Comparison of ENCODE assay signal across 20 cellular contexts in the genomic region with DNA sequence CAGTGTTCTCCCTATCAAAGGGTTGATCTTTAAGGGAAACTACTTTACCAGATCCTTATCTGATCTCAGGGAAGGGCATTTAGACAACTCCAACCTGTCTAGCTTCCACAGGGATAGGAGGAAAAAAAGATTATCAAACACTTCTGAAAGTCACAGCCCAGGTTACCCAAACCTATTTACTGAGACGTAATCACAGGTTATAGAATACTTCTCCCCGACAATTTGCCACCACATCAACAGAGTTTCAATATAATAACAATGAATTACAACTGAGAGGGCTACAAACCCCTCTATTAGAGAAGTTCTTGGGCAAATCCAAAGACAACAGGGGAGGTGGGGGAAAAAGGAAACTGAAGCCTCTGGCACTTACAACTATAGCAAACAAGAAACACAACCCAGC.
"Had no signal": no experiment of that assay in that cellular context is flagged by ENCODE, and none has a peak within 500 bp of the region (broad histone marks: within the 10 kb centered on the region; RNA-seq: fewer than 3 reads in every experiment).

No MANE protein-coding gene starts in this region.

- ATAC-seq: effector memory CD8-positive, alpha-beta T cell; gastroesophageal sphincter; left lobe of liver; mucosa of descending colon; naive thymus-derived CD8-positive, alpha-beta T cell had no signal

- H3K27me3 ChIP-seq: esophagus muscularis mucosa, gastroesophageal sphincter, right atrium auricular region, sigmoid colon, stomach, transverse colon had no signal

- H3K27me3 Mint-ChIP-seq: effector memory CD8-positive, alpha-beta T cell; naive thymus-derived CD8-positive, alpha-beta T cell had no signal

- H3K27ac ChIP-seq: epithelial cell of prostate, esophagus muscularis mucosa, gastroesophageal sphincter, right atrium auricular region, sigmoid colon, skin epidermis, stomach, thoracic aorta, transverse colon had no signal

- H3K4me1 ChIP-seq: esophagus muscularis mucosa, gastroesophageal sphincter, right atrium auricular region, sigmoid colon, stomach, transverse colon had no signal

- H3K4me3 ChIP-seq: esophagus muscularis mucosa, gastroesophageal sphincter, mucosa of descending colon, right atrium auricular region, sigmoid colon, skin epidermis, stomach, thoracic aorta, transverse colon had no signal

- H3K4me1 Mint-ChIP-seq: naive thymus-derived CD8-positive, alpha-beta T cell had no signal

- DNase-seq: effector memory CD8-positive, alpha-beta T cell; glutamatergic neuron; islet precursor cell; mammary epithelial cell; mucosa of descending colon; naive thymus-derived CD8-positive, alpha-beta T cell; sigmoid colon; stimulated activated CD4-positive, alpha-beta T cell treated with anti-CD3 and anti-CD28 coated beads, Interleukin-2, amount 100 ng/mL, for 24 hours; stimulated activated CD4-positive, alpha-beta T cell treated with anti-CD3 and anti-CD28 coated beads, Interleukin-4, amount 100 ng/mL, for 4 hours; stimulated activated naive CD4-positive, alpha-beta T cell; stomach; substantia nigra; transverse colon had no signal

- H3K4me3 Mint-ChIP-seq: effector memory CD8-positive, alpha-beta T cell; naive thymus-derived CD8-positive, alpha-beta T cell had no signal

- H3K9me3 Mint-ChIP-seq: effector memory CD8-positive, alpha-beta T cell; naive thymus-derived CD8-positive, alpha-beta T cell had no signal

- H3K36me3 ChIP-seq: esophagus muscularis mucosa, gastroesophageal sphincter, right atrium auricular region, sigmoid colon, thoracic aorta, transverse colon had no signal

- H3K27ac Mint-ChIP-seq: effector memory CD8-positive, alpha-beta T cell had no signal

- H3K9me3 ChIP-seq: esophagus muscularis mucosa, gastroesophageal sphincter, mucosa of descending colon, right atrium auricular region, sigmoid colon, stomach, thoracic aorta, transverse colon had no signal
